In the genomic region with DNA sequence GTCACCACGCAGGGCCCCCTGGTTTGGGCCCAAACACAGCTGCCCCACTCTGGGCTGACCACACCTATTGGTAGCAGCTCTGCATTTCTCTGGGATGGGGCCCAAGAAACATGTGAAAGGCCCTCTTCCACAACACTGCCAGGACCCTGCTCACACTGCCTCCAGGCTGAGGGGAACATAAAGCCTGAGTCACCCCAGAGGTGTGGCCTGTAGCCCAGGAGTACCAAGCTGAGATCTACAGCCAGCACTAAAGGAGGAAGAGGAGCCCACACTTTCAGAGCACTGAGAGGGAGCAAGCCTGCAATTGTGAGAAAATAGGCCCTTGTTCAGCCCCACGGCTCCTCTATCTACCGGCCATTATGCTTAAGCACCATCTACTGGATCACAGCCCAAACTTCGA, we compare ENCODE assay signal across 23 cellular contexts. TPM values are rescaled to one million over a fixed set of nuclear protein-coding genes. Genes with fewer than 3 reads are reported as not detected.
DNase-seq lines count a peak whose midpoint lies in the region; ATAC-seq lines count a peak whose summit lies in the region.
"Had no signal": no experiment of that assay in that cellular context is flagged by ENCODE, and none has a peak within 500 bp of the region (broad histone marks: within the 10 kb centered on the region; RNA-seq: fewer than 3 reads in every experiment).

No MANE protein-coding gene starts in this region.

- peaks cover 29% of the 10 kb centered on the region for H3K4me1 Mint-ChIP-seq in activated naive CD4-positive, alpha-beta T cell treated with anti-CD3 and anti-CD28 coated beads for 36 hours (ENCODE audit: low read depth)
- H3K4me1 Mint-ChIP-seq in activated T-helper 1 cell treated with anti-CD3 and anti-CD28 coated beads, Interleukin-12 subunit alpha, Interleukin-12 subunit beta, Interleukin-2, Interleukin-4 antibody, amounts not matched to agents 30 ng/mL and 10 ng/mL and 1 ng/mL, durations not matched to agents 14 hours and 24 hours and 36 hours (ENCODE audit: low read depth): peaks cover 19% of the 10 kb centered on the region
- H3K4me1 Mint-ChIP-seq in stimulated activated memory B cell treated with anti-CD40 and anti-IgM and Interleukin-4, amounts not matched to agents 10 μg/mL and 1 μg/mL and 100 μg/mL, for 72 hours: peaks cover 19% of the 10 kb centered on the region
- H3K4me1 Mint-ChIP-seq: activated CD8-positive, alpha-beta memory T cell treated with anti-CD3 and anti-CD28 coated beads, Interleukin-2, amount 10 ng/mL, durations not matched to agents 7 days and 5 days had no signal

- peak; percentile 24 for ATAC-seq in stimulated activated memory B cell treated with anti-CD40 and anti-IgM and Interleukin-4, amounts not matched to agents 10 μg/mL and 1 μg/mL and 100 μg/mL, for 72 hours
- ATAC-seq in HG02884 (IDR thresholded peaks at IDR 0.05; ENCODE audit: unreplicated experiment) (no peak), GM18858 (IDR thresholded peaks at IDR 0.05; ENCODE audit: unreplicated experiment) (no peak), GM21515 (IDR thresholded peaks at IDR 0.05; ENCODE audit: unreplicated experiment) (no peak)
- ATAC-seq: activated CD8-positive, alpha-beta memory T cell treated with anti-CD3 and anti-CD28 coated beads, Interleukin-2, amount 10 ng/mL, durations not matched to agents 7 days and 5 days; naive thymus-derived CD4-positive, alpha-beta T cell; right lobe of liver; Right ventricle myocardium inferior had no signal

- CTCF ChIA-PET in activated naive CD4-positive, alpha-beta T cell treated with anti-CD3 and anti-CD28 coated beads for 36 hours (lab: Charles Lee): interaction anchor here (0.6 to 1.3 kb wide), 4 partner anchors 10 to 211 kb away, joined by 3 to 5 read pairs (median 3); no protein-coding TSS in a partner anchor

- peak; percentile 53 for DNase-seq in activated naive CD4-positive, alpha-beta T cell treated with anti-CD3 and anti-CD28 coated beads for 36 hours
- no peak for DNase-seq in activated naive CD4-positive, alpha-beta T cell treated with Interleukin-2 at 50 U/mL for 16 hours
- DNase-seq in H4 (ENCODE audit: low spot score): peak; percentile 29
- DNase-seq in activated T-helper 1 cell treated with anti-CD3 and anti-CD28 coated beads, Interleukin-12 subunit alpha, Interleukin-12 subunit beta, Interleukin-2, Interleukin-4 antibody, amounts not matched to agents 30 ng/mL and 10 ng/mL and 1 ng/mL, durations not matched to agents 14 hours and 24 hours and 36 hours (ENCODE audit: low spot score): no peak
- DNase-seq: activated CD8-positive, alpha-beta memory T cell treated with anti-CD3 and anti-CD28 coated beads, Interleukin-2, amount 10 ng/mL, durations not matched to agents 7 days and 5 days; adrenal gland; AML-193; erythroblast; kidney glomerular epithelial cell; mesenchymal stem cell; NCI-H1694 treated with DMSO at 0.1 percent for 48 hours; NCI-H226; right lobe of liver; testis had no signal

- H3K9me3 Mint-ChIP-seq in activated naive CD4-positive, alpha-beta T cell treated with anti-CD3 and anti-CD28 coated beads for 36 hours: no peaks in the 10 kb centered on the region
- H3K9me3 Mint-ChIP-seq in activated T-helper 1 cell treated with anti-CD3 and anti-CD28 coated beads, Interleukin-12 subunit alpha, Interleukin-12 subunit beta, Interleukin-2, Interleukin-4 antibody, amounts not matched to agents 30 ng/mL and 10 ng/mL and 1 ng/mL, durations not matched to agents 14 hours and 24 hours and 36 hours: no peaks in the 10 kb centered on the region
- H3K9me3 Mint-ChIP-seq in stimulated activated memory B cell treated with anti-CD40 and anti-IgM and Interleukin-4, amounts not matched to agents 10 μg/mL and 1 μg/mL and 100 μg/mL, for 72 hours: no peaks in the 10 kb centered on the region
- H3K9me3 Mint-ChIP-seq: naive thymus-derived CD4-positive, alpha-beta T cell had no signal

- no peak overlapping the region for H3K4me3 Mint-ChIP-seq in activated naive CD4-positive, alpha-beta T cell treated with anti-CD3 and anti-CD28 coated beads for 36 hours
- no peak overlapping the region for H3K4me3 Mint-ChIP-seq in activated T-helper 1 cell treated with anti-CD3 and anti-CD28 coated beads, Interleukin-12 subunit alpha, Interleukin-12 subunit beta, Interleukin-2, Interleukin-4 antibody, amounts not matched to agents 30 ng/mL and 10 ng/mL and 1 ng/mL, durations not matched to agents 14 hours and 24 hours and 36 hours
- no peak overlapping the region for H3K4me3 Mint-ChIP-seq in stimulated activated memory B cell treated with anti-CD40 and anti-IgM and Interleukin-4, amounts not matched to agents 10 μg/mL and 1 μg/mL and 100 μg/mL, for 72 hours
- H3K4me3 Mint-ChIP-seq: activated CD8-positive, alpha-beta memory T cell treated with anti-CD3 and anti-CD28 coated beads, Interleukin-2, amount 10 ng/mL, durations not matched to agents 7 days and 5 days; naive thymus-derived CD4-positive, alpha-beta T cell had no signal

- intact Hi-C loops in activated naive CD4-positive, alpha-beta T cell treated with anti-CD3 and anti-CD28 coated beads for 36 hours (cut with micrococcal nuclease): loop anchor here (1.0 to 5.0 kb wide), 3 partner anchors 131 to 215 kb away; partner anchors contain the start of gene SH3BP5L
- intact Hi-C loops in activated T-helper 1 cell treated with anti-CD3 and anti-CD28 coated beads, Interleukin-12 subunit alpha, Interleukin-12 subunit beta, Interleukin-2, Interleukin-4 antibody, amounts not matched to agents 30 ng/mL and 10 ng/mL and 1 ng/mL, durations not matched to agents 14 hours and 24 hours and 36 hours (cut with micrococcal nuclease): loop anchor here (10.0 kb wide), 1 partner anchor 207 kb away; the partner anchor contains the start of gene OR2T1

- H3K27ac Mint-ChIP-seq in activated naive CD4-positive, alpha-beta T cell treated with anti-CD3 and anti-CD28 coated beads for 36 hours: no peak overlapping the region
- peak overlapping the region; percentile 44 for H3K27ac Mint-ChIP-seq in activated T-helper 1 cell treated with anti-CD3 and anti-CD28 coated beads, Interleukin-12 subunit alpha, Interleukin-12 subunit beta, Interleukin-2, Interleukin-4 antibody, amounts not matched to agents 30 ng/mL and 10 ng/mL and 1 ng/mL, durations not matched to agents 14 hours and 24 hours and 36 hours
- H3K27ac Mint-ChIP-seq in stimulated activated memory B cell treated with anti-CD40 and anti-IgM and Interleukin-4, amounts not matched to agents 10 μg/mL and 1 μg/mL and 100 μg/mL, for 72 hours: peak overlapping the region; percentile 73
- H3K27ac Mint-ChIP-seq: activated CD8-positive, alpha-beta memory T cell treated with anti-CD3 and anti-CD28 coated beads, Interleukin-2, amount 10 ng/mL, durations not matched to agents 7 days and 5 days had no signal

- no peaks in the 10 kb centered on the region for H3K36me3 Mint-ChIP-seq in activated naive CD4-positive, alpha-beta T cell treated with anti-CD3 and anti-CD28 coated beads for 36 hours (ENCODE audit: low read depth)
- no peaks in the 10 kb centered on the region for H3K36me3 Mint-ChIP-seq in activated T-helper 1 cell treated with anti-CD3 and anti-CD28 coated beads, Interleukin-12 subunit alpha, Interleukin-12 subunit beta, Interleukin-2, Interleukin-4 antibody, amounts not matched to agents 30 ng/mL and 10 ng/mL and 1 ng/mL, durations not matched to agents 14 hours and 24 hours and 36 hours (ENCODE audit: low read depth)
- no peaks in the 10 kb centered on the region for H3K36me3 Mint-ChIP-seq in stimulated activated memory B cell treated with anti-CD40 and anti-IgM and Interleukin-4, amounts not matched to agents 10 μg/mL and 1 μg/mL and 100 μg/mL, for 72 hours
- H3K36me3 Mint-ChIP-seq: activated CD8-positive, alpha-beta memory T cell treated with anti-CD3 and anti-CD28 coated beads, Interleukin-2, amount 10 ng/mL, durations not matched to agents 7 days and 5 days; naive thymus-derived CD4-positive, alpha-beta T cell had no signal

- no peaks in the 10 kb centered on the region for H3K27me3 Mint-ChIP-seq in activated naive CD4-positive, alpha-beta T cell treated with anti-CD3 and anti-CD28 coated beads for 36 hours (ENCODE audit: low read depth)
- H3K27me3 Mint-ChIP-seq in activated T-helper 1 cell treated with anti-CD3 and anti-CD28 coated beads, Interleukin-12 subunit alpha, Interleukin-12 subunit beta, Interleukin-2, Interleukin-4 antibody, amounts not matched to agents 30 ng/mL and 10 ng/mL and 1 ng/mL, durations not matched to agents 14 hours and 24 hours and 36 hours (ENCODE audit: insufficient read depth): no peaks in the 10 kb centered on the region
- H3K27me3 Mint-ChIP-seq in stimulated activated memory B cell treated with anti-CD40 and anti-IgM and Interleukin-4, amounts not matched to agents 10 μg/mL and 1 μg/mL and 100 μg/mL, for 72 hours: no peaks in the 10 kb centered on the region
- H3K27me3 Mint-ChIP-seq: naive thymus-derived CD4-positive, alpha-beta T cell had no signal

RNA-seq across cellular contexts. Expression of gene OR2T10, which starts 14.4 kb away (rescaled TPM):
- total RNA-seq in activated naive CD4-positive, alpha-beta T cell treated with anti-CD3 and anti-CD28 coated beads for 36 hours: not detected
- not detected in 2 replicates for total RNA-seq in H4 (2014; rRNA removed; shearing (Covaris generic))
- total RNA-seq in activated T-helper 1 cell treated with anti-CD3 and anti-CD28 coated beads, Interleukin-12 subunit alpha, Interleukin-12 subunit beta, Interleukin-2, Interleukin-4 antibody, amounts not matched to agents 30 ng/mL and 10 ng/mL and 1 ng/mL, durations not matched to agents 14 hours and 24 hours and 36 hours: not detected in 2 replicates
- total RNA-seq: activated CD8-positive, alpha-beta memory T cell treated with anti-CD3 and anti-CD28 coated beads, Interleukin-2, amount 10 ng/mL, durations not matched to agents 7 days and 5 days; adrenal gland; cardiac muscle cell; frontal cortex; naive thymus-derived CD4-positive, alpha-beta T cell; osteocyte; right lobe of liver; Right ventricle myocardium inferior; testis had no signal

RNA-seq across cellular contexts. Expression of gene OR2T11, which starts 23.0 kb away (rescaled TPM):
- total RNA-seq in activated naive CD4-positive, alpha-beta T cell treated with anti-CD3 and anti-CD28 coated beads for 36 hours: not detected
- total RNA-seq in H4 (2014; rRNA removed; shearing (Covaris generic)): not detected in 2 replicates
- not detected in 2 replicates for total RNA-seq in activated T-helper 1 cell treated with anti-CD3 and anti-CD28 coated beads, Interleukin-12 subunit alpha, Interleukin-12 subunit beta, Interleukin-2, Interleukin-4 antibody, amounts not matched to agents 30 ng/mL and 10 ng/mL and 1 ng/mL, durations not matched to agents 14 hours and 24 hours and 36 hours
- total RNA-seq: activated CD8-positive, alpha-beta memory T cell treated with anti-CD3 and anti-CD28 coated beads, Interleukin-2, amount 10 ng/mL, durations not matched to agents 7 days and 5 days; adrenal gland; cardiac muscle cell; frontal cortex; naive thymus-derived CD4-positive, alpha-beta T cell; osteocyte; right lobe of liver; Right ventricle myocardium inferior; testis had no signal

RNA-seq across cellular contexts. Expression of gene OR2T35, which starts 33.2 kb away (rescaled TPM):
- not detected for total RNA-seq in activated naive CD4-positive, alpha-beta T cell treated with anti-CD3 and anti-CD28 coated beads for 36 hours
- total RNA-seq in H4 (2014; rRNA removed; shearing (Covaris generic)): not detected in 2 replicates
- not detected in 2 replicates for total RNA-seq in activated T-helper 1 cell treated with anti-CD3 and anti-CD28 coated beads, Interleukin-12 subunit alpha, Interleukin-12 subunit beta, Interleukin-2, Interleukin-4 antibody, amounts not matched to agents 30 ng/mL and 10 ng/mL and 1 ng/mL, durations not matched to agents 14 hours and 24 hours and 36 hours
- total RNA-seq: activated CD8-positive, alpha-beta memory T cell treated with anti-CD3 and anti-CD28 coated beads, Interleukin-2, amount 10 ng/mL, durations not matched to agents 7 days and 5 days; adrenal gland; cardiac muscle cell; naive thymus-derived CD4-positive, alpha-beta T cell; osteocyte; right lobe of liver; Right ventricle myocardium inferior; testis had no signal

RNA-seq across cellular contexts. Expression of gene OR2T34, which starts 37.3 kb away (rescaled TPM):
- total RNA-seq in activated naive CD4-positive, alpha-beta T cell treated with anti-CD3 and anti-CD28 coated beads for 36 hours: not detected
- not detected in 2 replicates for total RNA-seq in H4 (2014; rRNA removed; shearing (Covaris generic))
- total RNA-seq in activated T-helper 1 cell treated with anti-CD3 and anti-CD28 coated beads, Interleukin-12 subunit alpha, Interleukin-12 subunit beta, Interleukin-2, Interleukin-4 antibody, amounts not matched to agents 30 ng/mL and 10 ng/mL and 1 ng/mL, durations not matched to agents 14 hours and 24 hours and 36 hours: not detected in 2 replicates
- total RNA-seq: activated CD8-positive, alpha-beta memory T cell treated with anti-CD3 and anti-CD28 coated beads, Interleukin-2, amount 10 ng/mL, durations not matched to agents 7 days and 5 days; adrenal gland; cardiac muscle cell; frontal cortex; naive thymus-derived CD4-positive, alpha-beta T cell; osteocyte; right lobe of liver; Right ventricle myocardium inferior; testis had no signal

RNA-seq across cellular contexts. Expression of gene OR2T27, which starts 43.4 kb away (rescaled TPM):
- total RNA-seq in activated naive CD4-positive, alpha-beta T cell treated with anti-CD3 and anti-CD28 coated beads for 36 hours: not detected
- total RNA-seq in H4 (2014; rRNA removed; shearing (Covaris generic)): not detected in 2 replicates
- not detected in 2 replicates for total RNA-seq in activated T-helper 1 cell treated with anti-CD3 and anti-CD28 coated beads, Interleukin-12 subunit alpha, Interleukin-12 subunit beta, Interleukin-2, Interleukin-4 antibody, amounts not matched to agents 30 ng/mL and 10 ng/mL and 1 ng/mL, durations not matched to agents 14 hours and 24 hours and 36 hours
- total RNA-seq: activated CD8-positive, alpha-beta memory T cell treated with anti-CD3 and anti-CD28 coated beads, Interleukin-2, amount 10 ng/mL, durations not matched to agents 7 days and 5 days; adrenal gland; cardiac muscle cell; frontal cortex; naive thymus-derived CD4-positive, alpha-beta T cell; osteocyte; right lobe of liver; Right ventricle myocardium inferior; testis had no signal

Comparison
In these comparisons a context has a peak if more than half of its experiments do, and no peak if none do; other contexts are left out.
1. DNase-seq: peak in activated naive CD4-positive, alpha-beta T cell treated with anti-CD3 and anti-CD28 coated beads for 36 hours (single experiment) and H4 (single experiment); none in activated naive CD4-positive, alpha-beta T cell treated with Interleukin-2 at 50 U/mL for 16 hours (single experiment) and activated T-helper 1 cell treated with anti-CD3 and anti-CD28 coated beads, Interleukin-12 subunit alpha, Interleukin-12 subunit beta, Interleukin-2, Interleukin-4 antibody, amounts not matched to agents 30 ng/mL and 10 ng/mL and 1 ng/mL, durations not matched to agents 14 hours and 24 hours and 36 hours (single experiment).